Comparison of ENCODE assay signal across 2 cellular contexts in genomic region chr7:129285195-129285594, GRCh38.
TF ChIP-seq lines count a peak whose summit lies in the region.

No MANE protein-coding gene starts in this region.

TF ChIP-seq in GM23338, 12 proteins besides CTCF, POLR2A, EP300 and RAD21:
- no peak for TF ChIP-seq ETS1 (IDR thresholded peaks at IDR 0.05)
- no peak for TF ChIP-seq POLR2AphosphoS5 (IDR thresholded peaks at IDR 0.05; ENCODE audit: low read depth)
- no peak for TF ChIP-seq JUNB (IDR thresholded peaks at IDR 0.05; ENCODE audit: unreplicated experiment)
- TF ChIP-seq, protein P1, sequence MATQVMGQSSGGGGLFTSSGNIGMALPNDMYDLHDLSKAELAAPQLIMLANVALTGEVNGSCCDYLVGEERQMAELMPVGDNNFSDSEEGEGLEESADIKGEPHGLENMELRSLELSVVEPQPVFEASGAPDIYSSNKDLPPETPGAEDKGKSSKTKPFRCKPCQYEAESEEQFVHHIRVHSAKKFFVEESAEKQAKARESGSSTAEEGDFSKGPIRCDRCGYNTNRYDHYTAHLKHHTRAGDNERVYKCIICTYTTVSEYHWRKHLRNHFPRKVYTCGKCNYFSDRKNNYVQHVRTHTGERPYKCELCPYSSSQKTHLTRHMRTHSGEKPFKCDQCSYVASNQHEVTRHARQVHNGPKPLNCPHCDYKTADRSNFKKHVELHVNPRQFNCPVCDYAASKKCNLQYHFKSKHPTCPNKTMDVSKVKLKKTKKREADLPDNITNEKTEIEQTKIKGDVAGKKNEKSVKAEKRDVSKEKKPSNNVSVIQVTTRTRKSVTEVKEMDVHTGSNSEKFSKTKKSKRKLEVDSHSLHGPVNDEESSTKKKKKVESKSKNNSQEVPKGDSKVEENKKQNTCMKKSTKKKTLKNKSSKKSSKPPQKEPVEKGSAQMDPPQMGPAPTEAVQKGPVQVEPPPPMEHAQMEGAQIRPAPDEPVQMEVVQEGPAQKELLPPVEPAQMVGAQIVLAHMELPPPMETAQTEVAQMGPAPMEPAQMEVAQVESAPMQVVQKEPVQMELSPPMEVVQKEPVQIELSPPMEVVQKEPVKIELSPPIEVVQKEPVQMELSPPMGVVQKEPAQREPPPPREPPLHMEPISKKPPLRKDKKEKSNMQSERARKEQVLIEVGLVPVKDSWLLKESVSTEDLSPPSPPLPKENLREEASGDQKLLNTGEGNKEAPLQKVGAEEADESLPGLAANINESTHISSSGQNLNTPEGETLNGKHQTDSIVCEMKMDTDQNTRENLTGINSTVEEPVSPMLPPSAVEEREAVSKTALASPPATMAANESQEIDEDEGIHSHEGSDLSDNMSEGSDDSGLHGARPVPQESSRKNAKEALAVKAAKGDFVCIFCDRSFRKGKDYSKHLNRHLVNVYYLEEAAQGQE (IDR thresholded peaks at IDR 0.05; ENCODE audit: unreplicated experiment) = no peak
- TF ChIP-seq ZNF331 (CRISPR knock-in tag; IDR thresholded peaks at IDR 0.05; ENCODE audit: low read depth) = no peak
- TF ChIP-seq ZNF462 (CRISPR knock-in tag; IDR thresholded peaks at IDR 0.05) = no peak
- no peak for TF ChIP-seq ZNF114 (CRISPR knock-in tag; IDR thresholded peaks at IDR 0.05)
- no peak for TF ChIP-seq EZH2phosphoT487 (IDR thresholded peaks at IDR 0.05; ENCODE audit: unreplicated experiment)
- TF ChIP-seq NANOG (IDR thresholded peaks at IDR 0.05; ENCODE audit: borderline replicate concordance) = no peak
- TF ChIP-seq CREB1 (CRISPR knock-in tag; IDR thresholded peaks at IDR 0.05; ENCODE audit: low read depth) = no peak
- TF ChIP-seq STAT1 (IDR thresholded peaks at IDR 0.05; ENCODE audit: unreplicated experiment) = no peak
- TF ChIP-seq EZH2 (IDR thresholded peaks at IDR 0.05; ENCODE audit: low read depth, unreplicated experiment) = no peak

TF ChIP-seq in endothelial cell of umbilical vein, 7 proteins besides CTCF, POLR2A, EP300 and RAD21:
- TF ChIP-seq JUN (IDR thresholded peaks at IDR 0.05; ENCODE audit: borderline replicate concordance, insufficient read depth, insufficient read length, low read depth) (no peak), MYC (IDR thresholded peaks at IDR 0.05; ENCODE audit: low read depth, low read length) (no peak), MAX (IDR thresholded peaks at IDR 0.05; ENCODE audit: insufficient read depth, insufficient read length) (no peak), POLR2AphosphoS5 (IDR thresholded peaks at IDR 0.05; ENCODE audit: insufficient read depth, low read depth, low read length) (no peak), GATA2 (IDR thresholded peaks at IDR 0.05; ENCODE audit: insufficient read depth, insufficient read length, low read depth, low read length) (no peak), EZH2 (IDR thresholded peaks at IDR 0.05; ENCODE audit: borderline replicate concordance, low read depth, low read length, severe bottlenecking) (no peak), FOS (IDR thresholded peaks at IDR 0.05; ENCODE audit: borderline replicate concordance, insufficient read depth, low read length) (no peak)
